ENCODE assay signal across 20 cellular contexts in the genomic region with DNA sequence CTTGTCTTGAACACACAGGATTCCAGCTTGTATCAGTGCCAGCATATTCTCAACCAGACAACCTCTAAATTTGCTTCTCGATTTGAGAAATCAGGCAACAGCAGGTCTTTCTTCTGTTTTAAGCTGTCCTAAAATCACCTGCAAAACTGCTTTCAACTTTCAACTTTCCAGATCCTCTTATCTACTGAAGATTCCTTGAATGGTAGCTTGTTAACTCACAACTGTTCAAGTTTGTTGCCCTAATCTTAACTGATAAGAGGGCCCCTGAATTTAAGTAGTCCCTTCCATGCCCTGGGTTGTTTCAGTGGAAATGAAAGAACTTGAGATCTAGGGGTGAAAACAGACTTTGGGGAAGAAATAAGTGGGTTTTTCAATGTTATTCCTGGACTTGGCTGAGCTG. TPM values are rescaled to one million over a fixed set of nuclear protein-coding genes. Genes with fewer than 3 reads are reported as not detected.
DNase-seq lines count a peak whose midpoint lies in the region; ATAC-seq, FAIRE-seq and TF ChIP-seq lines count a peak whose summit lies in the region.
"Had no signal": no experiment of that assay in that cellular context is flagged by ENCODE, and none has a peak within 500 bp of the region (broad histone marks: within the 10 kb centered on the region; RNA-seq: fewer than 3 reads in every experiment).

No MANE protein-coding gene starts in this region.

- BruUV-seq in PC-9 (replicated peaks; lab: Mats Ljungman, UMichigan), result no TSS peak

- H3K9me3 Mint-ChIP-seq in HFFc6 (no peaks in the 10 kb centered on the region), astrocyte (ENCODE audit: unreplicated experiment) (no peaks in the 10 kb centered on the region), memory B cell (no peaks in the 10 kb centered on the region)
- H3K9me3 Mint-ChIP-seq: activated naive CD4-positive, alpha-beta T cell treated with anti-CD3 and anti-CD28 coated beads, Interleukin-2, amount 50 U/mL, for 72 hours; activated T-cell treated with anti-CD3 and anti-CD28 coated beads, Interleukin-2, amount 50 U/mL, for 4 hours; stimulated activated naive B cell treated with anti-CD40 and anti-IgM and Interleukin-4, amounts not matched to agents 10 μg/mL and 1 μg/mL and 100 μg/mL, for 72 hours; T-helper 1 cell treated with Interleukin-12 subunit alpha and Interleukin-12 subunit beta and Interleukin-4 antibody, amounts not matched to agents 30 μg/mL and 1 μg/mL, for 36 hours had no signal

- no peak for FAIRE-seq in astrocyte (lab: Jason Lieb, UNC)
- FAIRE-seq: colon had no signal

- H3K36me3 Mint-ChIP-seq in HFFc6 (ENCODE audit: low read depth) (no peaks in the 10 kb centered on the region), astrocyte (ENCODE audit: low read depth, unreplicated experiment) (no peaks in the 10 kb centered on the region), memory B cell (peaks cover 9% of the 10 kb centered on the region)
- H3K36me3 Mint-ChIP-seq: activated naive CD4-positive, alpha-beta T cell treated with anti-CD3 and anti-CD28 coated beads, Interleukin-2, amount 50 U/mL, for 72 hours had no signal

- peaks cover 11% of the 10 kb centered on the region for H4K20me1 ChIP-seq in astrocyte (ENCODE audit: insufficient read depth, low read length)
- H4K20me1 ChIP-seq in PC-9 (ENCODE audit: insufficient read depth), result no peaks in the 10 kb centered on the region

- H3K27me3 ChIP-seq in astrocyte (ENCODE audit: insufficient read depth, low read length) (no peaks in the 10 kb centered on the region), PC-9 (ENCODE audit: insufficient read depth, low read depth) (no peaks in the 10 kb centered on the region)
- H3K27me3 ChIP-seq in effector memory CD4-positive, alpha-beta T cell (replicated peaks; ENCODE audit: control insufficient read depth, insufficient read depth, low read length, poor library complexity, severe bottlenecking), result no peaks in the 10 kb centered on the region
- H3K27me3 ChIP-seq: gastrocnemius medialis had no signal

- ATAC-seq in memory B cell (ENCODE audit: low read depth), result no peak
- ATAC-seq: activated CD8-positive, alpha-beta T cell treated with anti-CD3 and anti-CD28 coated beads, Interleukin-2, amount 10 ng/mL, durations not matched to agents 7 days and 5 days; activated naive CD4-positive, alpha-beta T cell treated with anti-CD3 and anti-CD28 coated beads, Interleukin-2, amount 50 U/mL, for 72 hours; activated T-cell treated with anti-CD3 and anti-CD28 coated beads, Interleukin-2, amount 50 U/mL, for 4 hours; gastrocnemius medialis; right cardiac atrium; stimulated activated naive B cell treated with anti-CD40 and anti-IgM and Interleukin-4, amounts not matched to agents 10 μg/mL and 1 μg/mL and 100 μg/mL, for 72 hours had no signal

- H3F3A ChIP-seq in PC-9 (ENCODE audit: insufficient read depth, low read depth), result no peaks in the 10 kb centered on the region

- peak overlapping the region; percentile 46; the same call in 1 of the 2 replicates for H3K27ac Mint-ChIP-seq in HFFc6
- peak overlapping the region; percentile 7 for H3K27ac Mint-ChIP-seq in astrocyte (ENCODE audit: unreplicated experiment)
- peak overlapping the region; percentile 74 for H3K27ac Mint-ChIP-seq in memory B cell
- H3K27ac Mint-ChIP-seq: activated CD8-positive, alpha-beta T cell treated with anti-CD3 and anti-CD28 coated beads, Interleukin-2, amount 10 ng/mL, durations not matched to agents 7 days and 5 days; activated naive CD4-positive, alpha-beta T cell treated with anti-CD3 and anti-CD28 coated beads, Interleukin-2, amount 50 U/mL, for 72 hours; stimulated activated naive B cell treated with anti-CD40 and anti-IgM and Interleukin-4, amounts not matched to agents 10 μg/mL and 1 μg/mL and 100 μg/mL, for 72 hours; T-helper 1 cell treated with Interleukin-12 subunit alpha and Interleukin-12 subunit beta and Interleukin-4 antibody, amounts not matched to agents 30 μg/mL and 1 μg/mL, for 36 hours had no signal

- H3K9ac ChIP-seq in astrocyte (ENCODE audit: low read length), result no peak overlapping the region

- TF ChIP-seq CTCF in AG10803 (conservative IDR thresholded peaks at IDR 0.05; ENCODE audit: low read length), result no peak
- no peak for TF ChIP-seq CTCF in HFFc6 (IDR thresholded peaks at IDR 0.05)
- no peak for TF ChIP-seq CTCF in astrocyte (IDR thresholded peaks at IDR 0.05; ENCODE audit: insufficient read depth, low read depth, low read length)
- TF ChIP-seq CTCF in PC-9 (conservative IDR thresholded peaks at IDR 0.05), result no peak

- H3K4me3 Mint-ChIP-seq in HFFc6, result no peak overlapping the region
- no peak overlapping the region for H3K4me3 Mint-ChIP-seq in astrocyte (ENCODE audit: unreplicated experiment)
- no peak overlapping the region for H3K4me3 Mint-ChIP-seq in memory B cell
- H3K4me3 Mint-ChIP-seq: activated CD8-positive, alpha-beta T cell treated with anti-CD3 and anti-CD28 coated beads, Interleukin-2, amount 10 ng/mL, durations not matched to agents 7 days and 5 days; activated T-cell treated with anti-CD3 and anti-CD28 coated beads, Interleukin-2, amount 50 U/mL, for 4 hours; stimulated activated naive B cell treated with anti-CD40 and anti-IgM and Interleukin-4, amounts not matched to agents 10 μg/mL and 1 μg/mL and 100 μg/mL, for 72 hours; T-helper 1 cell treated with Interleukin-12 subunit alpha and Interleukin-12 subunit beta and Interleukin-4 antibody, amounts not matched to agents 30 μg/mL and 1 μg/mL, for 36 hours had no signal

- H3K9me3 ChIP-seq in astrocyte (ENCODE audit: insufficient read depth, low read depth, low read length) (no peaks in the 10 kb centered on the region), PC-9 (ENCODE audit: insufficient read depth, low read depth) (no peaks in the 10 kb centered on the region)
- H3K9me3 ChIP-seq in effector memory CD4-positive, alpha-beta T cell (ENCODE audit: control insufficient read depth, low read length), result no peaks in the 10 kb centered on the region
- H3K9me3 ChIP-seq: gastrocnemius medialis had no signal

- H3K79me2 ChIP-seq in astrocyte (ENCODE audit: insufficient read depth, low read length), result peaks cover 22% of the 10 kb centered on the region
- H3K79me2 ChIP-seq in PC-9 (ENCODE audit: low read depth), result no peaks in the 10 kb centered on the region

- POLR2A ChIA-PET in PC-9 (lab: Charles Lee; ENCODE audit: unreplicated experiment), result interaction anchor here (0.5 to 0.7 kb wide), 2 partner anchors 9 to 30 kb away, joined by 4 to 5 read pairs; no protein-coding TSS in a partner anchor

- H2AFZ ChIP-seq in astrocyte (ENCODE audit: low read depth, low read length) (no peak overlapping the region), PC-9 (no peak overlapping the region)

- H3K27me3 Mint-ChIP-seq in HFFc6 (ENCODE audit: insufficient read depth) (no peaks in the 10 kb centered on the region), astrocyte (ENCODE audit: low read depth, unreplicated experiment) (no peaks in the 10 kb centered on the region), memory B cell (no peaks in the 10 kb centered on the region)
- H3K27me3 Mint-ChIP-seq: stimulated activated naive B cell treated with anti-CD40 and anti-IgM and Interleukin-4, amounts not matched to agents 10 μg/mL and 1 μg/mL and 100 μg/mL, for 72 hours had no signal

- H3K4me1 ChIP-seq in astrocyte (ENCODE audit: insufficient read depth, low read length) (no peaks in the 10 kb centered on the region), PC-9 (replicated peaks; ENCODE audit: insufficient read depth) (no peaks in the 10 kb centered on the region)
- no peaks in the 10 kb centered on the region for H3K4me1 ChIP-seq in effector memory CD4-positive, alpha-beta T cell (ENCODE audit: control insufficient read depth, insufficient read depth, low read length, poor library complexity, severe bottlenecking)

- H3K36me3 ChIP-seq in astrocyte (ENCODE audit: insufficient read depth, low read length), result no peaks in the 10 kb centered on the region
- H3K36me3 ChIP-seq in PC-9 (ENCODE audit: low read depth), result no peaks in the 10 kb centered on the region
- no peaks in the 10 kb centered on the region for H3K36me3 ChIP-seq in effector memory CD4-positive, alpha-beta T cell (ENCODE audit: control insufficient read depth, insufficient read depth, low read length)
- H3K36me3 ChIP-seq: gastrocnemius medialis had no signal

- H3K4me1 Mint-ChIP-seq in HFFc6 (ENCODE audit: low read depth) (peaks cover 20% of the 10 kb centered on the region), astrocyte (ENCODE audit: low read depth, unreplicated experiment) (peaks cover 19% of the 10 kb centered on the region), memory B cell (peaks cover 25% of the 10 kb centered on the region)

- intact Hi-C loops in PC-9 (cut with micrococcal nuclease; ENCODE audit: unreplicated experiment), result no loop called here

- H3K4me2 ChIP-seq in astrocyte (ENCODE audit: low read length) (no peak overlapping the region), PC-9 (no peak overlapping the region)

- H3K27ac ChIP-seq in astrocyte (ENCODE audit: low read depth, low read length) (no peak overlapping the region), PC-9 (no peak overlapping the region)
- H3K27ac ChIP-seq in effector memory CD4-positive, alpha-beta T cell (ENCODE audit: insufficient read depth, low read length, poor library complexity, severe bottlenecking), result no peak overlapping the region
- H3K27ac ChIP-seq: gastrocnemius medialis had no signal

- no peaks in the 10 kb centered on the region for H3K9me2 ChIP-seq in PC-9 (ENCODE audit: insufficient read depth)

- no peak overlapping the region for H3K4me3 ChIP-seq in AG10803 (ENCODE audit: low read length)
- H3K4me3 ChIP-seq in astrocyte (ENCODE audit: insufficient read depth, low read depth, low read length), result no peak overlapping the region
- no peak overlapping the region for H3K4me3 ChIP-seq in PC-9
- H3K4me3 ChIP-seq in effector memory CD4-positive, alpha-beta T cell (ENCODE audit: insufficient read depth, low read depth, low read length, poor library complexity, severe bottlenecking), result no peak overlapping the region
- H3K4me3 ChIP-seq: gastrocnemius medialis had no signal

- DNase-seq in AG10803 (ENCODE audit: low read depth) (peak; percentile 5), HFFc6 (no peak), astrocyte (ENCODE audit: low read depth) (no peak), memory B cell (ENCODE audit: low spot score in 2 of 2) (no peak), activated gamma-delta T cell (lab: John Stamatoyannopoulos, UW) (no peak), PC-9 (no peak)
- no peak for DNase-seq in activated T-cell treated with anti-CD3 and anti-CD28 coated beads, Interleukin-2, amount 50 U/mL, for 48 hours
- no peak for DNase-seq in effector memory CD4-positive, alpha-beta T cell
- DNase-seq: activated CD8-positive, alpha-beta T cell treated with anti-CD3 and anti-CD28 coated beads, Interleukin-2, amount 10 ng/mL, durations not matched to agents 7 days and 5 days; activated T-cell treated with anti-CD3 and anti-CD28 coated beads, Interleukin-2, amount 50 U/mL, for 4 hours; DMS79 treated with DMSO at 0.1 percent for 48 hours; gastrocnemius medialis; NCI-H1436; NCI-H2171; NCI-H526 treated with DMSO at 0.1 percent for 48 hours; right cardiac atrium; stimulated activated naive B cell treated with anti-CD40 and anti-IgM and Interleukin-4, amounts not matched to agents 10 μg/mL and 1 μg/mL and 100 μg/mL, for 72 hours had no signal

- CTCF ChIA-PET in PC-9 (lab: Charles Lee), result no interaction called here

RNA-seq across cellular contexts. Expression of gene CHD9, which starts 57.2 kb away (rescaled TPM):
- total RNA-seq in HFFc6 (2021; fragmentation: NEBNext Ultra II Directional; extraction: Animal tissue kit (Norgen Biotek cat#: 25700)), result 10 to 100 TPM; 39.7 to 48.8 (median 45.7) TPM
- 67.2 and 77.4 TPM in 2 replicates for total RNA-seq in astrocyte
- total RNA-seq in PC-9 (2021), result 19.2 and 26.3 TPM in 2 replicates

RNA-seq across cellular contexts. Expression of gene CHD9NB, which starts 59.3 kb away (rescaled TPM):
- total RNA-seq in HFFc6 (2021; fragmentation: NEBNext Ultra II Directional; extraction: Animal tissue kit (Norgen Biotek cat#: 25700)), result 1 to 10 TPM; 2.1 to 4.0 (median 3.1) TPM
- total RNA-seq in astrocyte (2.8 and 3.3 TPM in 2 replicates), PC-9 (2021) (1.9 and 2.8 TPM in 2 replicates)
- total RNA-seq: activated T-cell treated with anti-CD3 and anti-CD28 coated beads, Interleukin-2, amount 50 U/mL, for 4 hours had no signal

Comparison
In these comparisons a context has a peak if more than half of its experiments do, and no peak if none do; other contexts are left out.
1. H3K27ac Mint-ChIP-seq: peak in every context shown above with its lines; median percentile 74 in memory B cell; 46 in HFFc6; 7 in astrocyte.